ENCODE assay signal across 1 cellular context in genomic region chr5:54845567-54845941, GRCh38.
TF ChIP-seq lines count a peak whose summit lies in the region.

No MANE protein-coding gene starts in this region.

TF ChIP-seq in IMR-90, 13 proteins besides CTCF, POLR2A, EP300 and RAD21 (continued from another document):
- TF ChIP-seq SMC3 (IDR thresholded peaks at IDR 0.05; ENCODE audit: low read depth, low read length) (no peak), FOS (IDR thresholded peaks at IDR 0.05; ENCODE audit: low read depth, low read length) (peak; percentile 83)
TF ChIP-seq in IMR-90: peak in this region for 3.
